8 cellular contexts compared by ENCODE assay signal in genomic region chr5:177427211-177427822, GRCh38. TPM values are rescaled to one million over a fixed set of nuclear protein-coding genes. Genes with fewer than 3 reads are reported as not detected.
A peak's percentile ranks its signal among the peaks of the same experiment; 100 is the strongest.
DNase-seq lines count a peak whose midpoint lies in the region; TF ChIP-seq lines count a peak whose summit lies in the region.

No MANE protein-coding gene starts in this region.

- peaks cover 11% of the 10 kb centered on the region for H3K36me3 ChIP-seq in SJCRH30

- peak overlapping the region; percentile 89 for H3K4me3 ChIP-seq in SJCRH30
- peak overlapping the region; percentile 62 for H3K4me3 ChIP-seq in fibroblast of mammary gland (ENCODE audit: control insufficient read depth, low read depth, low read length)
- H3K4me3 ChIP-seq in retinal pigment epithelial cell (ENCODE audit: low read length): peak overlapping the region; percentile 69

- no peaks in the 10 kb centered on the region for H3K27me3 ChIP-seq in SJCRH30

- H3K27ac ChIP-seq in SJCRH30: peak overlapping the region; percentile 71

- peaks cover 25% of the 10 kb centered on the region for H3K4me1 ChIP-seq in SJCRH30

- H3K9me3 ChIP-seq in SJCRH30 (replicated peaks): no peaks in the 10 kb centered on the region

- TF ChIP-seq CTCF in fibroblast of mammary gland (conservative IDR thresholded peaks at IDR 0.05; ENCODE audit: control insufficient read depth, insufficient read depth, low read depth, low read length): no peak
- TF ChIP-seq CTCF in retinal pigment epithelial cell (conservative IDR thresholded peaks at IDR 0.05; ENCODE audit: low read depth, low read length): no peak

- in situ Hi-C loops in G401 (cut with HindIII; ENCODE audit: low sequenced_read_pairs): no loop called here

- DNase-seq in SIG-M5 treated with dmso at 0.1 percent for 504 hours (lab: John Stamatoyannopoulos, UW; ENCODE audit: unreplicated experiment): peak; percentile 40
- DNase-seq in SIG-M5 (lab: John Stamatoyannopoulos, UW): no peak
- DNase-seq in SJCRH30: peak in 1 of 2 experiments; percentile 41
- DNase-seq in fibroblast of mammary gland (ENCODE audit: low read depth): no peak
- no peak for DNase-seq in retinal pigment epithelial cell (ENCODE audit: low read depth)
- no peak for DNase-seq in G401 (ENCODE audit: low spot score)
- DNase-seq in NCI-H1105 (lab: John Stamatoyannopoulos, UW): no peak
- DNase-seq in SKM-1 treated with dmso at 0.1 percent for 144 hours (lab: John Stamatoyannopoulos, UW; ENCODE audit: unreplicated experiment): no peak

RNA-seq across cellular contexts. Expression of gene GRK6, which starts 0.8 kb away (rescaled TPM):
- total RNA-seq in SJCRH30 (2014; rRNA removed; shearing (Covaris generic)): 45.1 and 48.4 TPM in 2 replicates
- 58.6 and 62.3 TPM in 2 replicates for total RNA-seq in G401 (2014; rRNA removed; shearing (Covaris generic))

RNA-seq across cellular contexts. Expression of gene F12, which starts 18.0 kb away (rescaled TPM):
- total RNA-seq in SJCRH30 (2014; rRNA removed; shearing (Covaris generic)): 5.9 and 6.5 TPM in 2 replicates
- total RNA-seq in G401 (2014; rRNA removed; shearing (Covaris generic)): 3.1 and 11.4 TPM in 2 replicates

RNA-seq across cellular contexts. Expression of gene PRR7, which starts 19.3 kb away (rescaled TPM):
- total RNA-seq in SJCRH30 (2014; rRNA removed; shearing (Covaris generic)): 6.4 TPM in 2 replicates
- total RNA-seq in G401 (2014; rRNA removed; shearing (Covaris generic)): 19.5 and 30.8 TPM in 2 replicates

RNA-seq across cellular contexts. Expression of gene PFN3, which starts 26.9 kb away (rescaled TPM):
- total RNA-seq in SJCRH30 (2014; rRNA removed; shearing (Covaris generic)): not detected in 2 replicates
- total RNA-seq in G401 (2014; rRNA removed; shearing (Covaris generic)): not detected in 2 replicates

RNA-seq across cellular contexts. Expression of gene SLC34A1, which starts 43.1 kb away (rescaled TPM):
- not detected in 2 replicates for total RNA-seq in SJCRH30 (2014; rRNA removed; shearing (Covaris generic))
- total RNA-seq in G401 (2014; rRNA removed; shearing (Covaris generic)): not detected in 2 replicates
